In genomic region chr2:18752022-18752493, GRCh38 we compare ENCODE assay signal across 20 cellular contexts.
DNase-seq lines count a peak whose midpoint lies in the region; ATAC-seq, FAIRE-seq and TF ChIP-seq lines count a peak whose summit lies in the region.
"Had no signal": no experiment of that assay in that cellular context is flagged by ENCODE, and none has a peak within 500 bp of the region (broad histone marks: within the 10 kb centered on the region; RNA-seq: fewer than 3 reads in every experiment).

No MANE protein-coding gene starts in this region.

- FAIRE-seq in H54 (lab: Jason Lieb, UNC) = peak; percentile 27
- FAIRE-seq: frontal cortex, RCC 7860 had no signal

- H3K4me3 ChIP-seq in PC-3 (ENCODE audit: low read length) (peak overlapping the region; percentile 20; the same call in 1 of the 2 replicates), fibroblast of villous mesenchyme (ENCODE audit: low read depth, low read length) (no peak overlapping the region)
- H3K4me3 ChIP-seq: BLaER1 treated with 17β-estradiol and CSF1 and Interleukin-3, amounts not matched to agents 10 nM and 100 nM; thyroid gland had no signal

- H3K9ac ChIP-seq in PC-3 (ENCODE audit: low read length) = peak overlapping the region; percentile 64
- H3K9ac ChIP-seq: BLaER1 treated with 17β-estradiol and CSF1 and Interleukin-3, amounts not matched to agents 10 nM and 100 nM had no signal

- no peak for TF ChIP-seq POLR2A in H54 (IDR thresholded peaks at IDR 0.05; ENCODE audit: low read depth, low read length)

- H3K9me3 ChIP-seq in PC-3 (ENCODE audit: low read length) = no peaks in the 10 kb centered on the region
- H3K9me3 ChIP-seq: BLaER1 treated with 17β-estradiol and CSF1 and Interleukin-3, amounts not matched to agents 10 nM and 100 nM; thyroid gland had no signal

- no peaks in the 10 kb centered on the region for H3F3A ChIP-seq in PC-3 (ENCODE audit: low read length, unreplicated experiment)

- intact Hi-C loops in PC-3 (cut with micrococcal nuclease) (loop anchor here (2.0 to 5.0 kb wide), 5 partner anchors 130 to 390 kb away; no protein-coding TSS in a partner anchor), sciatic nerve (cut with DNase I) (loop anchor here (10.0 kb wide), 1 partner anchor 613 kb away; no protein-coding TSS in a partner anchor)

- TF ChIP-seq CTCF in PC-3 (conservative IDR thresholded peaks at IDR 0.05; ENCODE audit: low read depth, low read length) (no peak), fibroblast of villous mesenchyme (IDR thresholded peaks at IDR 0.05; ENCODE audit: insufficient read depth, low read depth, low read length) (no peak)

- H3K4me2 ChIP-seq in PC-3 (ENCODE audit: low read length) = peak overlapping the region; percentile 73
- H3K4me2 ChIP-seq: BLaER1 treated with 17β-estradiol and CSF1 and Interleukin-3, amounts not matched to agents 10 nM and 100 nM had no signal

- H3K36me3 ChIP-seq in PC-3 (ENCODE audit: low read depth, low read length) = no peaks in the 10 kb centered on the region
- H3K36me3 ChIP-seq: BLaER1 treated with 17β-estradiol and CSF1 and Interleukin-3, amounts not matched to agents 10 nM and 100 nM; thyroid gland had no signal

- peak overlapping the region; percentile 92 for H3K27ac ChIP-seq in PC-3 (ENCODE audit: low read length)
- H3K27ac ChIP-seq: BLaER1 treated with 17β-estradiol and CSF1 and Interleukin-3, amounts not matched to agents 10 nM and 100 nM had no signal

- H2AFZ ChIP-seq in PC-3 (ENCODE audit: low read length) = 0 out of 2 replicates have a peak overlapping the region, but pooled peaks have one; percentile 15

- H3K9me2 ChIP-seq in PC-3 (replicated peaks; ENCODE audit: low read length) = no peaks in the 10 kb centered on the region

- no TSS peak for BruUV-seq in PC-3 (replicated peaks; lab: Mats Ljungman, UMichigan)

- peaks cover 35% of the 10 kb centered on the region for H3K4me1 ChIP-seq in PC-3 (ENCODE audit: insufficient read depth, low read length)
- H3K4me1 ChIP-seq: BLaER1 treated with 17β-estradiol and CSF1 and Interleukin-3, amounts not matched to agents 10 nM and 100 nM had no signal

- POLR2A ChIA-PET in PC-3 (lab: Charles Lee; ENCODE audit: unreplicated experiment) = interaction anchor here (0.5 kb wide), 1 partner anchor 355 kb away, joined by 3 read pairs; no protein-coding TSS in a partner anchor

- CTCF ChIA-PET in PC-3 (lab: Charles Lee) = no interaction called here

- no peak for DNase-seq in H54 (ENCODE audit: insufficient read length, low spot score)
- peak; percentile 76 for DNase-seq in PC-3
- DNase-seq in fibroblast of villous mesenchyme (ENCODE audit: low read depth) = peak; percentile 91
- DNase-seq in sciatic nerve (ENCODE audit: low spot score) = peak; percentile 61
- DNase-seq in UCSD-AML1 (lab: John Stamatoyannopoulos, UW; ENCODE audit: unreplicated experiment) = no peak
- DNase-seq in effector CD8-positive, alpha-beta T cell (lab: John Stamatoyannopoulos, UW) = no peak
- DNase-seq in activated CD4-positive, CD25-positive, alpha-beta regulatory T cell treated with anti-CD3 and anti-CD28 coated beads, Interleukin-2, amount 50 U/mL, for 72 hours = no peak
- DNase-seq: activated CD4-positive, alpha-beta memory T cell treated with anti-CD3 and anti-CD28 coated beads, Interleukin-2, amount 10 ng/mL, durations not matched to agents 7 days and 5 days; activated naive CD8-positive, alpha-beta T cell treated with anti-CD3 and anti-CD28 coated beads for 36 hours; activated T-cell treated with anti-CD3 and anti-CD28 coated beads, Interleukin-2, amount 50 U/mL, for 48 hours; central memory CD4-positive, alpha-beta T cell; DMS79; endodermal cell; NCI-H526 treated with DMSO at 0.1 percent for 48 hours; stimulated activated CD4-positive, alpha-beta T cell treated with anti-CD3 and anti-CD28 coated beads, Interleukin-2, amount 100 ng/mL, for 48 hours; stimulated activated CD8-positive, alpha-beta memory T cell treated with anti-CD3 and anti-CD28 coated beads, Interleukin-4, amount 100 ng/mL, for 48 hours; thyroid gland had no signal

- ATAC-seq in PC-3 (peak; percentile 79), sciatic nerve (peak; percentile 95)

- no peaks in the 10 kb centered on the region for H3K27me3 ChIP-seq in PC-3 (ENCODE audit: low read length)
- H3K27me3 ChIP-seq: BLaER1 treated with 17β-estradiol and CSF1 and Interleukin-3, amounts not matched to agents 10 nM and 100 nM; thyroid gland had no signal

- H3K79me2 ChIP-seq in PC-3 (ENCODE audit: low read length) = no peaks in the 10 kb centered on the region

- H4K20me1 ChIP-seq in PC-3 (ENCODE audit: low read length) = no peaks in the 10 kb centered on the region
- H4K20me1 ChIP-seq: BLaER1 treated with 17β-estradiol and CSF1 and Interleukin-3, amounts not matched to agents 10 nM and 100 nM had no signal

Comparison
In these comparisons a context has a peak if more than half of its experiments do, and no peak if none do; other contexts are left out.
1. DNase-seq: peak in PC-3 (single experiment), fibroblast of villous mesenchyme (single experiment) and sciatic nerve (single experiment); none in H54 (single experiment), UCSD-AML1 (single experiment), effector CD8-positive, alpha-beta T cell (single experiment) and activated CD4-positive, CD25-positive, alpha-beta regulatory T cell treated with anti-CD3 and anti-CD28 coated beads, Interleukin-2, amount 50 U/mL, for 72 hours (single experiment).